Comparison of ENCODE assay signal across 1 cellular context in the genomic region with DNA sequence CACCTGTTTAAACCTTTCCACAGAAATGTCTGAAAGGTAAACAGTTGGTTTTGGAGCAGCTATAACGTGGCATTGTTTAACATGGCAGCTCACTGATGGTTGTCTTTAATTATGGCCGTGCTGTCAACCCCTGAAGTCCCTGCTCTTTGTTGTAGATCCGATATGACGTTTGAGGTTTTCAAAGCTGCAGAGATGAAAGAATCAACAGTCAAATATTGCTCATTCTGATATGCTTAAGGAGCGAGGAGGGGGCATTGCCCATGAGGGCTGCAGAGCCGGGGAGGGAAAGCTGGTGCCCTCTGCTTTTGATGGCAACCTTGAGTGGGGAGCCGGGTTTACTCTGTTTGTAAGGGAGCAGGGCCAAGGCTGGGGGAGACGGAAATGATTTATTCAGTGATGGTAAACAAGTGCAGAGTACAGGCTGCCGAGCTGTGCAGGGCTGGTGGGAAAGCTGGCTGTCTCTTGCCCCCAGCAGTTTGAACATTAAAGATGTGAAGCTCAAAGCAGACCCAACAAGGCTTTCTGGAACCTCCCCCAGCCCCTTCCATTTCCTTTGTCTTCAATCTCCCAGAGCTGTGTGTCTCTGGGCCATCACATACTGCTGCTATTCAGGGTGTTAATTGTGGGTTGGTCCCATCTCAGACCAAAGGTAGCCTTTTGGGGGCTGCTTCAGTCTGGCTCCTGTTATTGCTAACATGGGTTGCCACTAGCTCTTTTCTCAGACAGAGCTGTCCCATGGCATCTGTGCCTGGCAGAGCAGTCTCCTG.
TF ChIP-seq lines count a peak whose summit lies in the region.

No MANE protein-coding gene starts in this region.

TF ChIP-seq in neural cell, 6 proteins besides CTCF, POLR2A, EP300 and RAD21 (continued from another document):
- TF ChIP-seq, protein P1, sequence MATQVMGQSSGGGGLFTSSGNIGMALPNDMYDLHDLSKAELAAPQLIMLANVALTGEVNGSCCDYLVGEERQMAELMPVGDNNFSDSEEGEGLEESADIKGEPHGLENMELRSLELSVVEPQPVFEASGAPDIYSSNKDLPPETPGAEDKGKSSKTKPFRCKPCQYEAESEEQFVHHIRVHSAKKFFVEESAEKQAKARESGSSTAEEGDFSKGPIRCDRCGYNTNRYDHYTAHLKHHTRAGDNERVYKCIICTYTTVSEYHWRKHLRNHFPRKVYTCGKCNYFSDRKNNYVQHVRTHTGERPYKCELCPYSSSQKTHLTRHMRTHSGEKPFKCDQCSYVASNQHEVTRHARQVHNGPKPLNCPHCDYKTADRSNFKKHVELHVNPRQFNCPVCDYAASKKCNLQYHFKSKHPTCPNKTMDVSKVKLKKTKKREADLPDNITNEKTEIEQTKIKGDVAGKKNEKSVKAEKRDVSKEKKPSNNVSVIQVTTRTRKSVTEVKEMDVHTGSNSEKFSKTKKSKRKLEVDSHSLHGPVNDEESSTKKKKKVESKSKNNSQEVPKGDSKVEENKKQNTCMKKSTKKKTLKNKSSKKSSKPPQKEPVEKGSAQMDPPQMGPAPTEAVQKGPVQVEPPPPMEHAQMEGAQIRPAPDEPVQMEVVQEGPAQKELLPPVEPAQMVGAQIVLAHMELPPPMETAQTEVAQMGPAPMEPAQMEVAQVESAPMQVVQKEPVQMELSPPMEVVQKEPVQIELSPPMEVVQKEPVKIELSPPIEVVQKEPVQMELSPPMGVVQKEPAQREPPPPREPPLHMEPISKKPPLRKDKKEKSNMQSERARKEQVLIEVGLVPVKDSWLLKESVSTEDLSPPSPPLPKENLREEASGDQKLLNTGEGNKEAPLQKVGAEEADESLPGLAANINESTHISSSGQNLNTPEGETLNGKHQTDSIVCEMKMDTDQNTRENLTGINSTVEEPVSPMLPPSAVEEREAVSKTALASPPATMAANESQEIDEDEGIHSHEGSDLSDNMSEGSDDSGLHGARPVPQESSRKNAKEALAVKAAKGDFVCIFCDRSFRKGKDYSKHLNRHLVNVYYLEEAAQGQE (IDR thresholded peaks at IDR 0.05; ENCODE audit: borderline replicate concordance) = no peak
- TF ChIP-seq SMC3 (conservative IDR thresholded peaks at IDR 0.05; ENCODE audit: poor library complexity) (no peak), MXI1 (conservative IDR thresholded peaks at IDR 0.05; ENCODE audit: poor library complexity, severe bottlenecking) (no peak), EZH2 (IDR thresholded peaks at IDR 0.05; ENCODE audit: borderline replicate concordance, insufficient read depth, low read length, poor library complexity, severe bottlenecking) (no peak), POLR2AphosphoS5 (IDR thresholded peaks at IDR 0.05) (no peak)
